8 cellular contexts compared by ENCODE assay signal in genomic region chr11:83284501-83285051, GRCh38. TPM values are rescaled to one million over a fixed set of nuclear protein-coding genes. Genes with fewer than 3 reads are reported as not detected.
DNase-seq lines count a peak whose midpoint lies in the region; ATAC-seq and TF ChIP-seq lines count a peak whose summit lies in the region.

No MANE protein-coding gene starts in this region.

- no peaks in the 10 kb centered on the region for H3K36me3 ChIP-seq in ascending aorta

- peak overlapping the region; percentile 99 for H3K27ac Mint-ChIP-seq in memory B cell

- H3K27me3 Mint-ChIP-seq in memory B cell: no peaks in the 10 kb centered on the region

- no peaks in the 10 kb centered on the region for H3K27me3 ChIP-seq in ascending aorta

- peaks cover 0 to 20% of the 10 kb centered on the region in 2 donors for H3K4me1 ChIP-seq in ascending aorta

- TF ChIP-seq CTCF in 22Rv1 (IDR thresholded peaks at IDR 0.05) (no peak), ascending aorta (IDR thresholded peaks at IDR 0.05) (no peak)

- H3K4me3 Mint-ChIP-seq in memory B cell: peak overlapping the region; percentile 99

- no peak for ATAC-seq in memory B cell (ENCODE audit: low read depth)

- peaks cover 9% of the 10 kb centered on the region for H3K36me3 Mint-ChIP-seq in memory B cell

- no peaks in the 10 kb centered on the region for H3K9me3 ChIP-seq in ascending aorta

- peak; percentile 1 for DNase-seq in HT1080 (ENCODE audit: low read depth)
- DNase-seq in ascending aorta (ENCODE audit: low spot score in 2 of 2): no peak
- DNase-seq in memory B cell (ENCODE audit: low spot score in 2 of 2): no peak
- no peak for DNase-seq in NCI-H2107 treated with DMSO at 0.1 percent for 48 hours (lab: John Stamatoyannopoulos, UW; ENCODE audit: unreplicated experiment)
- no peak for DNase-seq in EL
- no peak for DNase-seq in HCEC 1CT
- no peak for DNase-seq in dedifferentiated amniotic fluid mesenchymal stem cell (ENCODE audit: extremely low spot score)

- H3K9me3 Mint-ChIP-seq in memory B cell: no peaks in the 10 kb centered on the region

- intact Hi-C loops in ascending aorta (cut with DNase I): loop anchor here (5.0 kb wide), 2 partner anchors 212 to 552 kb away; partner anchors contain the start of genes FAM181B and RAB30

- peaks cover 33% of the 10 kb centered on the region for H3K4me1 Mint-ChIP-seq in memory B cell

- H3K4me3 ChIP-seq in ascending aorta: peak overlapping the region; percentile 86 to 87

- H3K27ac ChIP-seq in 22Rv1 (peak overlapping the region; percentile 88), ascending aorta (peak overlapping the region; percentile 94 to 98)

RNA-seq across cellular contexts. Expression of gene CCDC90B, which starts 1.6 kb away (rescaled TPM):
- total RNA-seq in HT1080 (2014; rRNA removed; shearing (Covaris generic)): 97.2 and 105 TPM in 2 replicates
- 90.9 and 109 TPM in 2 replicates for polyA plus RNA-seq in HT1080 (2015; cell fraction: cytosol; rRNA removed)
- polyA plus RNA-seq in HT1080 (2015; cell fraction: nucleus; rRNA removed): 57.4 and 64.8 TPM in 2 replicates
- total RNA-seq in ascending aorta: 8.2 TPM

Comparison
In these comparisons a context has a peak if more than half of its experiments do, and no peak if none do; other contexts are left out.
1. RNA of gene CCDC90B, which starts 1.6 kb away (total RNA-seq): 97.2 to 105 TPM in HT1080; 8.2 TPM in ascending aorta (single experiment); every median in the first group is over 10 times any median in the second.